8 cellular contexts compared by ENCODE assay signal in the genomic region with DNA sequence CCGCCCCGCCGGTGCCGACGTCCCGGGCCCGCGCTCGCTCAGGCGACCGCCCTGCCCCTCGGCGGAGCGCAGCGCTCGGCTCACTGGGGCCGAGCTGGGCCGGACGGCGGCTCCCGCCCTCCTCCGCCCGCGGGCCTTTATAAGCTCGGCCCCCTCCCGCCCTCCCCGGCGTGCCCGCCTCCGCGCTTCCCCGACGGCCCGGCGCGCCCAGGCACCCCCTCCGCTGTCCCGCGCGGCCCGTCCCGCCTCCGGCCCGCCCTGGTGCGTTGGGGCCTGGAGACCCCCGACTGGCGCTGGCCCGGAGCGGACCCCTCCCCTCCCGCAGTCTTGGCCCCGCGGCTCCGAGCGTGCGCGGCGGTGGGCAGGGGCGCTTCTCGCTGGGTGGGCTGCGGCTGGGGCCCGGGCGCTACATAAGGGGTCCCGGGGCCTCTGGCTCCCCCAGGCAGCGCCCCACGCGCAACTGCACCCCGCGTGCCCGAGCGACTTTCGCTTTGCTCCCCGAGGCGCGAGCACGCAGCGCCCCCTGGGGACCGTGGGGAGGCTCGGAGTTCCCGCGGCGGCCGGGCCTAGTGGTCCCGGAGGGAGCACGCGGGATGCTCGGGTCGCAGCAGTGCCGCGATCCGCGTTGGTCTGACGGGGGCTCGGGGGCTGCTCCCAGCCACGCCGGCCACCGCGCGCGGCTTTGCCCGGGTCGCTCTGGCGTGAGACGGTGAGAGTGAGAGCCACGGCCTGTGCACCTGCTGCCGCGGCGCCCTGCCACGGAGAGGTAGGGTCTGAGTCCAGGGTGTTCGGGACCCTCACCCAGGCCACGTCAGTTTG. TPM values are rescaled to one million over a fixed set of nuclear protein-coding genes. Genes with fewer than 3 reads are reported as not detected.
DNase-seq lines count a peak whose midpoint lies in the region; ATAC-seq lines count a peak whose summit lies in the region.

PIEZO1 (minus strand) TSS at position 115 of the 819 bp plus-strand sequence. CDS start 256 bp downstream, outside the sequence.

- ATAC-seq in HG03378 (IDR thresholded peaks at IDR 0.05; ENCODE audit: unreplicated experiment): no peak

- in situ Hi-C loops in endometrial microvascular endothelial cells (cut with HindIII; ENCODE audit: inconsistent ontology term, low pct_unique_long_range_greater_than_20kb, low sequenced_read_pairs): no loop called here

- DNase-seq in NCI-H748 (lab: John Stamatoyannopoulos, UW; ENCODE audit: unreplicated experiment) (peak; percentile 24), NCI-H748 treated with DMSO at 0.1 percent for 48 hours (lab: John Stamatoyannopoulos, UW) (no peak), MV-4-11 (lab: John Stamatoyannopoulos, UW) (peak; percentile 47), midbrain (lab: John Stamatoyannopoulos, UW) (peak; percentile 62)
- DNase-seq in activated CD8-positive, alpha-beta memory T cell treated with anti-CD3 and anti-CD28 coated beads, Interleukin-2, amount 50 U/mL, for 1 hour (ENCODE audit: extremely low read depth): peak; percentile 61
- peak; percentile 61 for DNase-seq in stimulated activated CD8-positive, alpha-beta memory T cell treated with anti-CD3 and anti-CD28 coated beads, Interleukin-7, amount 100 ng/mL, for 24 hours (ENCODE audit: low read depth)

RNA-seq across cellular contexts. Expression of gene PIEZO1, which starts in this region (rescaled TPM):
- 383 TPM for total RNA-seq in endometrial microvascular endothelial cells (ENCODE audit: inconsistent ontology term)
